10 cellular contexts compared by ENCODE assay signal in the genomic region with DNA sequence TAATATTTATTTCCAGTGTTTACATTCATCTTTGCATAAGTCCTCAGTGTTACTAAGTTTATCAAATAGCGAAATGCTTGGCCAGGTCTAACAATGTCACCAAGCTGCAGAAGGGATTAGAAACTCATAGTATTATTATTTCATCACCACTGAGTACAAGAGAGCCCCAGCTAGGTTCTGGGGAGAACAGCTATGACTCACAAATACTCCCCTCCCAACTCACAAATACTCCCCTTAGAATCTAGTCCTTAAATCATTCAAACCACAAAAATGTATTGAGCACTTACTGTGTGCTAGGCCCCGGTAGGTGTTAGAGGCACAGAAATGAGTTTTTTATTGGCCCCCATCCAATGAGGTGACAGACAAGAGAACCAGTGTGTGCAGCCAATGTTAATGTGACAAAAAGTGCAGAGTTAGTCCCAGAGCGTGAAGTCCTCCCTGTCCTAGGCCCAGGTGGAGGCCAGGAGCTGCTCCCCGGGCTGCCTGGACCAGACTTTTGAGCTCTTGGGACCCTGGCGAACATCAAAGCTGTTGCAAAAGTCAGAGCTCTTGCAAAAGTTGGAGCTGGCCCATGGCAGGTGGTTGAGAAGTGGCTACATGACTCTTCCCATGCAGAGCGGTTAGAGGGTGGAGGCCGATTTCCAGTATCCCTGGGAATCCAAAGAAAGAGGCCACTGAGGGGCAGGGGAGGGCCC. TPM values are rescaled to one million over a fixed set of nuclear protein-coding genes. Genes with fewer than 3 reads are reported as not detected.
DNase-seq lines count a peak whose midpoint lies in the region; ATAC-seq and TF ChIP-seq lines count a peak whose summit lies in the region.
"Had no signal": no experiment of that assay in that cellular context is flagged by ENCODE, and none has a peak within 500 bp of the region (broad histone marks: within the 10 kb centered on the region; RNA-seq: fewer than 3 reads in every experiment).

No MANE protein-coding gene starts in this region.

- peaks cover 0 to 51% (median 7%) of the 10 kb centered on the region in 4 donors for H3K4me1 ChIP-seq in right lobe of liver

- H3K27me3 Mint-ChIP-seq in activated CD8-positive, alpha-beta memory T cell treated with anti-CD3 and anti-CD28 coated beads, Interleukin-2, amount 10 ng/mL, durations not matched to agents 7 days and 5 days = peaks cover 9% of the 10 kb centered on the region

- H3K9me3 ChIP-seq in right lobe of liver = no peaks in the 10 kb centered on the region

- 54% methylated on average over 4 of the region's 7 CpGs for WGBS in right lobe of liver (ENCODE audit: insufficient coverage, low coverage, low lambda C conversion rate, missing lambda C conversion rate)

- intact Hi-C loops in right lobe of liver (cut with DNase I) = no loop called here

- no peak overlapping the region for H3K27ac Mint-ChIP-seq in activated CD8-positive, alpha-beta memory T cell treated with anti-CD3 and anti-CD28 coated beads, Interleukin-2, amount 10 ng/mL, durations not matched to agents 7 days and 5 days

- no peak for TF ChIP-seq POLR2A in right lobe of liver (IDR thresholded peaks at IDR 0.05)

- peak; percentile 80 for DNase-seq in M059J (ENCODE audit: low read depth)
- DNase-seq in right lobe of liver = peak in 2 of 3 donors; percentile 76 to 85
- DNase-seq in HT-29 (ENCODE audit: low spot score) = no peak
- no peak for DNase-seq in KBM-7
- DNase-seq in cerebellar cortex (ENCODE audit: low spot score) = no peak
- DNase-seq in activated CD8-positive, alpha-beta memory T cell treated with anti-CD3 and anti-CD28 coated beads, Interleukin-2, amount 10 ng/mL, durations not matched to agents 7 days and 5 days = no peak
- DNase-seq: activated CD8-positive, alpha-beta memory T cell treated with anti-CD3 and anti-CD28 coated beads, Interleukin-2, amount 50 U/mL, for 48 hours; effector CD4-positive, alpha-beta T cell had no signal

- CTCF ChIA-PET in activated CD8-positive, alpha-beta memory T cell treated with anti-CD3 and anti-CD28 coated beads, Interleukin-2, amount 10 ng/mL, durations not matched to agents 7 days and 5 days (lab: Charles Lee) = interaction anchor here (1.2 kb wide), 1 partner anchor 243 kb away, joined by 6 read pairs; no protein-coding TSS in a partner anchor

- no peaks in the 10 kb centered on the region for H3K36me3 ChIP-seq in right lobe of liver

- H3K4me3 ChIP-seq in right lobe of liver = no peak overlapping the region

- TF ChIP-seq CTCF in right lobe of liver (IDR thresholded peaks at IDR 0.05) = no peak

- H3K36me3 Mint-ChIP-seq in activated CD8-positive, alpha-beta memory T cell treated with anti-CD3 and anti-CD28 coated beads, Interleukin-2, amount 10 ng/mL, durations not matched to agents 7 days and 5 days = no peaks in the 10 kb centered on the region

- no peak overlapping the region for H3K4me3 Mint-ChIP-seq in activated CD8-positive, alpha-beta memory T cell treated with anti-CD3 and anti-CD28 coated beads, Interleukin-2, amount 10 ng/mL, durations not matched to agents 7 days and 5 days

- H3K27me3 ChIP-seq in right lobe of liver = no peaks in the 10 kb centered on the region

- ATAC-seq in GM18508 (IDR thresholded peaks at IDR 0.05; ENCODE audit: insufficient read depth, unreplicated experiment) = peak; percentile 44
- ATAC-seq in HG02588 (IDR thresholded peaks at IDR 0.05; ENCODE audit: unreplicated experiment) = peak; percentile 36
- ATAC-seq in right lobe of liver = peak; percentile 51 to 78 (median 60)
- no peak for ATAC-seq in activated CD8-positive, alpha-beta memory T cell treated with anti-CD3 and anti-CD28 coated beads, Interleukin-2, amount 10 ng/mL, durations not matched to agents 7 days and 5 days

- H3K9me3 Mint-ChIP-seq in activated CD8-positive, alpha-beta memory T cell treated with anti-CD3 and anti-CD28 coated beads, Interleukin-2, amount 10 ng/mL, durations not matched to agents 7 days and 5 days (ENCODE audit: low read depth) = no peaks in the 10 kb centered on the region

- H3K4me1 Mint-ChIP-seq in activated CD8-positive, alpha-beta memory T cell treated with anti-CD3 and anti-CD28 coated beads, Interleukin-2, amount 10 ng/mL, durations not matched to agents 7 days and 5 days = peaks cover 7% of the 10 kb centered on the region

- H3K27ac ChIP-seq in right lobe of liver = peak overlapping the region in 1 of 3 donors; percentile 29

- in situ Hi-C loops in KBM-7 (cut with MboI; ENCODE audit: low pct_unique_long_range_greater_than_20kb, low sequenced_read_pairs) = no loop called here

RNA-seq across cellular contexts. Expression of a gene that starts 9.8 kb away (rescaled TPM):
- 9.8 and 13.9 TPM in 2 replicates for total RNA-seq in M059J (2014; rRNA removed; shearing (Covaris generic))
- 100 to 1,000 TPM; 118 to 165 (median 131) TPM for total RNA-seq in right lobe of liver
- total RNA-seq in HT-29 (2014; rRNA removed; shearing (Covaris generic)) = 9.3 and 9.8 TPM in 2 replicates
- under 1 TPM; 0.15 to 0.68 TPM for total RNA-seq in activated CD8-positive, alpha-beta memory T cell treated with anti-CD3 and anti-CD28 coated beads, Interleukin-2, amount 10 ng/mL, durations not matched to agents 7 days and 5 days

Comparison
In these comparisons a context has a peak if more than half of its experiments do, and no peak if none do; other contexts are left out.
1. DNase-seq: peak in M059J (single experiment) and right lobe of liver (2 of 3); none in HT-29 (single experiment), KBM-7 (single experiment), cerebellar cortex (single experiment) and activated CD8-positive, alpha-beta memory T cell treated with anti-CD3 and anti-CD28 coated beads, Interleukin-2, amount 10 ng/mL, durations not matched to agents 7 days and 5 days (single experiment).